2 cellular contexts compared by ENCODE assay signal in the genomic region with DNA sequence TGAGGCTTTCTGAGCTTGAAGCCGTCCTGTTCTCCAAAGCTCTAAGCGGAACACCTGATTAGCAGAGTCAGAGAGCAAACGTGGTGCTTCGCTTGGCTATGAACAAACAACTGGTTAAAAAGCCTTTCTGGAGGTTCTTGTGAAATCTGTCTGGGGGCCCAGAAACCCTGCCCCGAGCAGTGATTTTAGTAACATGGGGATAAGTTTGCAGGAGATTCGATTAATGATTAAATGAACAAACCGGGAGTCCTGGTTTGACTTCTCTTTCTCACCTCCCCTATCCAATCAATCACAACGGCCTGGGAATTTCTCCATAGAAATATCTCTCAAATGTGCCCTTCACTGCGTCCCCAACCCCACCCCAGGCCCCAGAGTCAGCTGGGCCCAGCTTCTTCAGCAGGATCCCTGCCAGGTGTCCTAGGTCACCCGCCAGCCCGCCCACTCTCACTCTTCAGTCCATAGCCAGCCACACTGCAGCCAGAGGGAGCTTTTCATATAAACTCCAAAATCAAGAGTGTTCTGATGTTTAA.
TF ChIP-seq lines count a peak whose summit lies in the region.

No MANE protein-coding gene starts in this region.

TF ChIP-seq in A549, 52 proteins besides CTCF, POLR2A, EP300 and RAD21 (continued from another document):
- TF ChIP-seq POLR2AphosphoS2 (conservative IDR thresholded peaks at IDR 0.05; ENCODE audit: low read length) (no peak), KDM1A (IDR thresholded peaks at IDR 0.05; ENCODE audit: low read depth) (no peak), BCL3 (IDR thresholded peaks at IDR 0.05) (no peak), RNF2 (IDR thresholded peaks at IDR 0.05; ENCODE audit: borderline replicate concordance, low read depth) (no peak), HOXA7 (CRISPR knock-in tag; IDR thresholded peaks at IDR 0.05) (no peak), GATA3 (IDR thresholded peaks at IDR 0.05; ENCODE audit: borderline replicate concordance) (no peak), NR3C1 (IDR thresholded peaks at IDR 0.05) (no peak), JUN (IDR thresholded peaks at IDR 0.05) (no peak), SMC3 (IDR thresholded peaks at IDR 0.05) (no peak), FOSB (CRISPR knock-in tag; IDR thresholded peaks at IDR 0.05) (no peak)

TF ChIP-seq in WTC11, 78 proteins besides CTCF, POLR2A, EP300 and RAD21 (continued from another document):
- no peak for TF ChIP-seq AR (CRISPR knock-in tag; IDR thresholded peaks at IDR 0.05)
- no peak for TF ChIP-seq PRRX2 (CRISPR knock-in tag; IDR thresholded peaks at IDR 0.05)
- no peak for TF ChIP-seq MXD4 (CRISPR knock-in tag; IDR thresholded peaks at IDR 0.05; ENCODE audit: borderline replicate concordance)
- TF ChIP-seq, protein P1, sequence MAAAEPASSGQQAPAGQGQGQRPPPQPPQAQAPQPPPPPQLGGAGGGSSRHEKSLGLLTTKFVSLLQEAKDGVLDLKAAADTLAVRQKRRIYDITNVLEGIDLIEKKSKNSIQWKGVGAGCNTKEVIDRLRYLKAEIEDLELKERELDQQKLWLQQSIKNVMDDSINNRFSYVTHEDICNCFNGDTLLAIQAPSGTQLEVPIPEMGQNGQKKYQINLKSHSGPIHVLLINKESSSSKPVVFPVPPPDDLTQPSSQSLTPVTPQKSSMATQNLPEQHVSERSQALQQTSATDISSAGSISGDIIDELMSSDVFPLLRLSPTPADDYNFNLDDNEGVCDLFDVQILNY (CRISPR knock-in tag; IDR thresholded peaks at IDR 0.05) = no peak
- TF ChIP-seq HMGA2 (CRISPR knock-in tag; IDR thresholded peaks at IDR 0.05) = no peak
- TF ChIP-seq, protein P2, sequence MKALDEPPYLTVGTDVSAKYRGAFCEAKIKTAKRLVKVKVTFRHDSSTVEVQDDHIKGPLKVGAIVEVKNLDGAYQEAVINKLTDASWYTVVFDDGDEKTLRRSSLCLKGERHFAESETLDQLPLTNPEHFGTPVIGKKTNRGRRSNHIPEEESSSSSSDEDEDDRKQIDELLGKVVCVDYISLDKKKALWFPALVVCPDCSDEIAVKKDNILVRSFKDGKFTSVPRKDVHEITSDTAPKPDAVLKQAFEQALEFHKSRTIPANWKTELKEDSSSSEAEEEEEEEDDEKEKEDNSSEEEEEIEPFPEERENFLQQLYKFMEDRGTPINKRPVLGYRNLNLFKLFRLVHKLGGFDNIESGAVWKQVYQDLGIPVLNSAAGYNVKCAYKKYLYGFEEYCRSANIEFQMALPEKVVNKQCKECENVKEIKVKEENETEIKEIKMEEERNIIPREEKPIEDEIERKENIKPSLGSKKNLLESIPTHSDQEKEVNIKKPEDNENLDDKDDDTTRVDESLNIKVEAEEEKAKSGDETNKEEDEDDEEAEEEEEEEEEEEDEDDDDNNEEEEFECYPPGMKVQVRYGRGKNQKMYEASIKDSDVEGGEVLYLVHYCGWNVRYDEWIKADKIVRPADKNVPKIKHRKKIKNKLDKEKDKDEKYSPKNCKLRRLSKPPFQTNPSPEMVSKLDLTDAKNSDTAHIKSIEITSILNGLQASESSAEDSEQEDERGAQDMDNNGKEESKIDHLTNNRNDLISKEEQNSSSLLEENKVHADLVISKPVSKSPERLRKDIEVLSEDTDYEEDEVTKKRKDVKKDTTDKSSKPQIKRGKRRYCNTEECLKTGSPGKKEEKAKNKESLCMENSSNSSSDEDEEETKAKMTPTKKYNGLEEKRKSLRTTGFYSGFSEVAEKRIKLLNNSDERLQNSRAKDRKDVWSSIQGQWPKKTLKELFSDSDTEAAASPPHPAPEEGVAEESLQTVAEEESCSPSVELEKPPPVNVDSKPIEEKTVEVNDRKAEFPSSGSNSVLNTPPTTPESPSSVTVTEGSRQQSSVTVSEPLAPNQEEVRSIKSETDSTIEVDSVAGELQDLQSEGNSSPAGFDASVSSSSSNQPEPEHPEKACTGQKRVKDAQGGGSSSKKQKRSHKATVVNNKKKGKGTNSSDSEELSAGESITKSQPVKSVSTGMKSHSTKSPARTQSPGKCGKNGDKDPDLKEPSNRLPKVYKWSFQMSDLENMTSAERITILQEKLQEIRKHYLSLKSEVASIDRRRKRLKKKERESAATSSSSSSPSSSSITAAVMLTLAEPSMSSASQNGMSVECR (CRISPR knock-in tag; IDR thresholded peaks at IDR 0.05; ENCODE audit: borderline replicate concordance) = no peak
